Comparison of ENCODE assay signal across 1 cellular context in the genomic region with DNA sequence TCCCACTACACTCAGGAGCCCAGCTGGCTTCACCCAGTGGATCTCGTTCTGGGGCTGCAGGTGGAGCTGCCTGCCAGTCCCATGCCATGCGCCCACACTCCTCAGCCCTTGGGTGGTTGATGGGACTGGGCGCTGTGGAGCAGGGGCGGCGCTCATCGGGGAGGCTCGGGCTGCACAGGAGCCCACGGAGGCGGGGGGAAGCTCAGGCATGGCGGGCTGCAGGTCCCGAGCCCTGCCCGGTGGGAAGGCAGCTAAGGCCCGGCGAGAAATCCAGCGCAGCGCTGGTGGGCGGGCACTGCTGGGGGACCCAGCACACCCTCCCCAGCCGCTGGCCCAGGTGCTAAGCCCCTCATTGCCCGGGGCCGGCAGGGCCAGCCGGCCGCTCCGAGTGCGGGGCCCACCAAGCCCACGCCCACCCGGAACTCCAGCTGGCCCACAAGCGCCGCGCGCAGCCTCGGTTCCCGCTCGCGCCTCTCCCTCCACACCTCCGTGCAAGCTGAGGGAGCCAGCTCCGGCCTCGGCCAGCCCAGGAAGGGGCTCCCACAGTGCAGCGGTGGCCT.
TF ChIP-seq lines count a peak whose summit lies in the region.

No MANE protein-coding gene starts in this region.

TF ChIP-seq in HEK293, 187 proteins besides CTCF, POLR2A, EP300 and RAD21:
- 0 out of 2 replicates have a peak, but pooled peaks have one; percentile 14 for TF ChIP-seq ZFHX2 (tag by site-specific recombination; conservative IDR thresholded peaks at IDR 0.05)
